Comparison of ENCODE assay signal across 14 cellular contexts in the genomic region with DNA sequence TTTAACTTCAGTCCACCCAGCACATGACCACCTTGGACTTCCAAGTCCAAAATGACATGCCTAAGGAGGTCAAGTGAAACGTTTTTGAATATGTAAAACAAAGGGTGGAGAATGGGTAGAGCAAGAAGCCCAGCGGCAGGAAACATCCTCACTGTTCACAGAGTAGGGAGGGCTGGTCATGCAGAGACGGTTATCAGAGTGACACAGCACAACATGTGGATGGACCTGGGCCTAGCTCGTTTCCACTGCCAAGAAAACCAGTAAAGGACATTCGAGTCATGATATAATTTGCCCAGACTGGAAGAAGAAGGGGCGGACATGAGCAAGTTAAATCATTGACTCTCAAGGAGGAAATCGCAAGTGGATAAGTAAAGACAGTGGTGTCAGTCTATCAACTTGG.
DNase-seq lines count a peak whose midpoint lies in the region; ATAC-seq and TF ChIP-seq lines count a peak whose summit lies in the region.
"Had no signal": no experiment of that assay in that cellular context is flagged by ENCODE, and none has a peak within 500 bp of the region (broad histone marks: within the 10 kb centered on the region; RNA-seq: fewer than 3 reads in every experiment).

No MANE protein-coding gene starts in this region.

- H3K27me3 ChIP-seq in cardiac muscle cell, result no peaks in the 10 kb centered on the region
- H3K27me3 ChIP-seq: ovary had no signal

- no peaks in the 10 kb centered on the region for H3K9me3 ChIP-seq in cardiac muscle cell (ENCODE audit: low read depth)
- H3K9me3 ChIP-seq: ovary had no signal

- peaks cover 75% of the 10 kb centered on the region for H3K36me3 Mint-ChIP-seq in activated T-helper 2 cell treated with anti-CD3 and anti-CD28 coated beads, Interferon-gamma antibody, Interleukin-2, Interleukin-4, amounts not matched to agents 10 μg/mL and 5 μg/mL and 100 μg/mL, durations not matched to agents 14 hours and 24 hours and 36 hours (ENCODE audit: low read depth)
- H3K36me3 Mint-ChIP-seq in stimulated activated effector memory CD8-positive, alpha-beta T cell treated with anti-CD3 and anti-CD28 coated beads, Interleukin-12 subunit alpha, Interleukin-12 subunit beta, amount 100 ng/mL, for 72 hours, result peaks cover 69% of the 10 kb centered on the region
- H3K36me3 Mint-ChIP-seq in stimulated activated memory B cell treated with anti-CD40 and anti-IgM and Interleukin-4, amounts not matched to agents 10 μg/mL and 1 μg/mL and 100 μg/mL, for 72 hours, result no peaks in the 10 kb centered on the region

- no peak for DNase-seq in activated T-helper 2 cell treated with anti-CD3 and anti-CD28 coated beads, Interferon-gamma antibody, Interleukin-2, Interleukin-4, amounts not matched to agents 10 μg/mL and 5 μg/mL and 100 μg/mL, durations not matched to agents 14 hours and 24 hours and 36 hours (ENCODE audit: low spot score)
- DNase-seq in cardiac muscle cell (ENCODE audit: low read depth in 1 of 2, low spot score in 1 of 2), result no peak
- DNase-seq in stimulated activated effector memory CD8-positive, alpha-beta T cell treated with anti-CD3 and anti-CD28 coated beads, Interleukin-12 subunit alpha, Interleukin-12 subunit beta, amount 100 ng/mL, for 72 hours (ENCODE audit: low spot score in 2 of 2), result no peak
- no peak for DNase-seq in GM19238 (ENCODE audit: insufficient read length, low spot score)
- DNase-seq: activated CD4-positive, alpha-beta T cell treated with anti-CD3 and anti-CD28 coated beads, Interleukin-2, amount 10 ng/mL, durations not matched to agents 7 days and 5 days; anterior cingulate cortex; CD4-positive, alpha-beta T cell; effector CD8-positive, alpha-beta T cell; NCI-H2029; RPMI8226 had no signal

- ATAC-seq in HG02885 (IDR thresholded peaks at IDR 0.05; ENCODE audit: poor library complexity, unreplicated experiment) (peak; percentile 44), HG03571 (IDR thresholded peaks at IDR 0.05; ENCODE audit: unreplicated experiment) (no peak)
- ATAC-seq in stimulated activated effector memory CD8-positive, alpha-beta T cell treated with anti-CD3 and anti-CD28 coated beads, Interleukin-12 subunit alpha, Interleukin-12 subunit beta, amount 100 ng/mL, for 72 hours, result no peak
- no peak for ATAC-seq in stimulated activated memory B cell treated with anti-CD40 and anti-IgM and Interleukin-4, amounts not matched to agents 10 μg/mL and 1 μg/mL and 100 μg/mL, for 72 hours

- peak overlapping the region; percentile 15 for H3K27ac Mint-ChIP-seq in activated T-helper 2 cell treated with anti-CD3 and anti-CD28 coated beads, Interferon-gamma antibody, Interleukin-2, Interleukin-4, amounts not matched to agents 10 μg/mL and 5 μg/mL and 100 μg/mL, durations not matched to agents 14 hours and 24 hours and 36 hours
- H3K27ac Mint-ChIP-seq in stimulated activated effector memory CD8-positive, alpha-beta T cell treated with anti-CD3 and anti-CD28 coated beads, Interleukin-12 subunit alpha, Interleukin-12 subunit beta, amount 100 ng/mL, for 72 hours, result peak overlapping the region; percentile 15
- H3K27ac Mint-ChIP-seq in stimulated activated memory B cell treated with anti-CD40 and anti-IgM and Interleukin-4, amounts not matched to agents 10 μg/mL and 1 μg/mL and 100 μg/mL, for 72 hours, result no peak overlapping the region
- H3K27ac Mint-ChIP-seq: activated CD4-positive, alpha-beta T cell treated with anti-CD3 and anti-CD28 coated beads, Interleukin-2, amount 10 ng/mL, durations not matched to agents 7 days and 5 days; CD4-positive, alpha-beta T cell had no signal

- peak overlapping the region; percentile 36 for H3K27ac ChIP-seq in cardiac muscle cell
- H3K27ac ChIP-seq: ovary had no signal

- no peaks in the 10 kb centered on the region for H3K9me3 Mint-ChIP-seq in activated T-helper 2 cell treated with anti-CD3 and anti-CD28 coated beads, Interferon-gamma antibody, Interleukin-2, Interleukin-4, amounts not matched to agents 10 μg/mL and 5 μg/mL and 100 μg/mL, durations not matched to agents 14 hours and 24 hours and 36 hours
- H3K9me3 Mint-ChIP-seq in stimulated activated effector memory CD8-positive, alpha-beta T cell treated with anti-CD3 and anti-CD28 coated beads, Interleukin-12 subunit alpha, Interleukin-12 subunit beta, amount 100 ng/mL, for 72 hours, result no peaks in the 10 kb centered on the region
- H3K9me3 Mint-ChIP-seq in stimulated activated memory B cell treated with anti-CD40 and anti-IgM and Interleukin-4, amounts not matched to agents 10 μg/mL and 1 μg/mL and 100 μg/mL, for 72 hours, result no peaks in the 10 kb centered on the region
- H3K9me3 Mint-ChIP-seq: activated CD4-positive, alpha-beta T cell treated with anti-CD3 and anti-CD28 coated beads, Interleukin-2, amount 10 ng/mL, durations not matched to agents 7 days and 5 days; CD4-positive, alpha-beta T cell had no signal

- no peak overlapping the region for H3K4me3 Mint-ChIP-seq in activated T-helper 2 cell treated with anti-CD3 and anti-CD28 coated beads, Interferon-gamma antibody, Interleukin-2, Interleukin-4, amounts not matched to agents 10 μg/mL and 5 μg/mL and 100 μg/mL, durations not matched to agents 14 hours and 24 hours and 36 hours (ENCODE audit: low read depth)
- no peak overlapping the region for H3K4me3 Mint-ChIP-seq in stimulated activated effector memory CD8-positive, alpha-beta T cell treated with anti-CD3 and anti-CD28 coated beads, Interleukin-12 subunit alpha, Interleukin-12 subunit beta, amount 100 ng/mL, for 72 hours
- no peak overlapping the region for H3K4me3 Mint-ChIP-seq in stimulated activated memory B cell treated with anti-CD40 and anti-IgM and Interleukin-4, amounts not matched to agents 10 μg/mL and 1 μg/mL and 100 μg/mL, for 72 hours
- H3K4me3 Mint-ChIP-seq: activated CD4-positive, alpha-beta T cell treated with anti-CD3 and anti-CD28 coated beads, Interleukin-2, amount 10 ng/mL, durations not matched to agents 7 days and 5 days; CD4-positive, alpha-beta T cell had no signal

- no peaks in the 10 kb centered on the region for H3K36me3 ChIP-seq in cardiac muscle cell
- H3K36me3 ChIP-seq: ovary had no signal

- intact Hi-C loops in activated T-helper 2 cell treated with anti-CD3 and anti-CD28 coated beads, Interferon-gamma antibody, Interleukin-2, Interleukin-4, amounts not matched to agents 10 μg/mL and 5 μg/mL and 100 μg/mL, durations not matched to agents 14 hours and 24 hours and 36 hours (cut with micrococcal nuclease), result loop anchor here (5.0 kb wide), 1 partner anchor 51 kb away; no protein-coding TSS in a partner anchor

- TF ChIP-seq CTCF in cardiac muscle cell (IDR thresholded peaks at IDR 0.05; ENCODE audit: low read depth, low read length), result no peak

- H3K4me3 ChIP-seq in cardiac muscle cell, result no peak overlapping the region
- H3K4me3 ChIP-seq: ovary had no signal

- peaks cover 27% of the 10 kb centered on the region for H3K4me1 ChIP-seq in cardiac muscle cell (ENCODE audit: low read depth)

- H3K27me3 Mint-ChIP-seq in activated T-helper 2 cell treated with anti-CD3 and anti-CD28 coated beads, Interferon-gamma antibody, Interleukin-2, Interleukin-4, amounts not matched to agents 10 μg/mL and 5 μg/mL and 100 μg/mL, durations not matched to agents 14 hours and 24 hours and 36 hours (ENCODE audit: low read depth), result no peaks in the 10 kb centered on the region
- H3K27me3 Mint-ChIP-seq in stimulated activated memory B cell treated with anti-CD40 and anti-IgM and Interleukin-4, amounts not matched to agents 10 μg/mL and 1 μg/mL and 100 μg/mL, for 72 hours, result no peaks in the 10 kb centered on the region
- H3K27me3 Mint-ChIP-seq: activated CD4-positive, alpha-beta T cell treated with anti-CD3 and anti-CD28 coated beads, Interleukin-2, amount 10 ng/mL, durations not matched to agents 7 days and 5 days; CD4-positive, alpha-beta T cell had no signal

- H3K4me1 Mint-ChIP-seq in activated T-helper 2 cell treated with anti-CD3 and anti-CD28 coated beads, Interferon-gamma antibody, Interleukin-2, Interleukin-4, amounts not matched to agents 10 μg/mL and 5 μg/mL and 100 μg/mL, durations not matched to agents 14 hours and 24 hours and 36 hours (ENCODE audit: low read depth), result peaks cover 21% of the 10 kb centered on the region
- peaks cover 16% of the 10 kb centered on the region for H3K4me1 Mint-ChIP-seq in stimulated activated effector memory CD8-positive, alpha-beta T cell treated with anti-CD3 and anti-CD28 coated beads, Interleukin-12 subunit alpha, Interleukin-12 subunit beta, amount 100 ng/mL, for 72 hours
- H3K4me1 Mint-ChIP-seq in stimulated activated memory B cell treated with anti-CD40 and anti-IgM and Interleukin-4, amounts not matched to agents 10 μg/mL and 1 μg/mL and 100 μg/mL, for 72 hours, result peaks cover 11% of the 10 kb centered on the region
